Comparison of ENCODE assay signal across 19 cellular contexts in the genomic region with DNA sequence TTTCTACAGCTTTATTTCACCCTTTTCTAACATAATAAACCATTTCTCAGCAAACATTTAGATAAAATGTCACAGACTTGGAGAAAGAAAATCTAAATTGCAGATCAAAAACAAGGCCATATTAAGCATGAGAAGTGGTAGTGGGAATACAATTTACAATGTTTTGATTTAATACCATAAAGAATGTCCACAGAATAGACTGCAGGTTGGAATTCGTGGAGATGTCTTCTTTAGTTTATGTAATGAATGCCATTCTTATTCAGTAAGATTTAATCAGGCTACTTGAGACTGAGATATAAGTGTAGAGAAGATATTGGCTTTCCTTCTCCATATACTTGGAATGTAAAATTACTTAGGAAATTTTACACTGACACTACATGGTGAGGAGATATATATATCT.
"Had no signal": no experiment of that assay in that cellular context is flagged by ENCODE, and none has a peak within 500 bp of the region (broad histone marks: within the 10 kb centered on the region; RNA-seq: fewer than 3 reads in every experiment).

No MANE protein-coding gene starts in this region.

- H3K27me3 ChIP-seq: esophagus muscularis mucosa, hepatocyte, neutrophil, transverse colon had no signal

- H3K4me1 ChIP-seq: transverse colon had no signal

- H3K4me3 ChIP-seq: esophagus muscularis mucosa, hepatocyte, thoracic aorta, transverse colon had no signal

- DNase-seq: effector memory CD4-positive, alpha-beta T cell; foreskin fibroblast; head of caudate nucleus; left colon; mesendoderm; naive thymus-derived CD8-positive, alpha-beta T cell; posterior cingulate gyrus; stimulated activated CD4-positive, alpha-beta T cell treated with anti-CD3 and anti-CD28 coated beads, Interleukin-2, amount 100 ng/mL, for 24 hours; stimulated activated CD4-positive, alpha-beta T cell treated with anti-CD3 and anti-CD28 coated beads, Interleukin-4, amount 100 ng/mL, for 4 hours; stimulated activated naive B cell treated with anti-CD40 and anti-IgM and Interleukin-4, amounts not matched to agents 10 μg/mL and 1 μg/mL and 100 μg/mL, for 72 hours; stimulated activated naive CD8-positive, alpha-beta T cell treated with anti-CD3 and anti-CD28 coated beads, Interleukin-15, amount 100 ng/mL, for 72 hours; substantia nigra; transverse colon had no signal

- H3K36me3 ChIP-seq: esophagus muscularis mucosa, neutrophil, thoracic aorta, transverse colon had no signal

- H3K9me3 ChIP-seq: neutrophil, thoracic aorta, transverse colon had no signal

- H3K4me2 ChIP-seq: hepatocyte had no signal

- H3K27ac ChIP-seq: epithelial cell of prostate, esophagus muscularis mucosa, hepatocyte, neutrophil, thoracic aorta, transverse colon had no signal

- ATAC-seq: left colon; naive thymus-derived CD8-positive, alpha-beta T cell; sciatic nerve; stimulated activated naive B cell treated with anti-CD40 and anti-IgM and Interleukin-4, amounts not matched to agents 10 μg/mL and 1 μg/mL and 100 μg/mL, for 72 hours; stimulated activated naive CD8-positive, alpha-beta T cell treated with anti-CD3 and anti-CD28 coated beads, Interleukin-15, amount 100 ng/mL, for 72 hours had no signal

- H2AFZ ChIP-seq: hepatocyte had no signal
